In the genomic region with DNA sequence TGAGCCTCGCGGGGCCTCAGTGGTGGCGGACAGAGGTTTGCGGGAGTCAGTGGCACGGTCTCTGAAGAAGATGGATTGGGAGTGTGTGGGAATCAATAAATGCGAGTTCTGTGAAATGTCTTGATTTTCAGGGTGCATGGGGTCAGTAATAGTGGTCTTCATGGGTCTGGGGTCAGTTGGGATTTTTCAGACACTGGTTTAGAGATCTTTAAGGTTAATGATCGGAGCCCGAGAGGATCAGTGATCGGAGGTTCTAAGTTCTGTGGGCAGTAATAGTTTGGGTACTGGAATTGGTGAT, we compare ENCODE assay signal across 8 cellular contexts. TPM values are rescaled to one million over a fixed set of nuclear protein-coding genes. Genes with fewer than 3 reads are reported as not detected.
DNase-seq lines count a peak whose midpoint lies in the region; ATAC-seq and TF ChIP-seq lines count a peak whose summit lies in the region.

No MANE protein-coding gene starts in this region.

- no peak overlapping the region for H3K4me3 Mint-ChIP-seq in activated T-cell treated with anti-CD3 and anti-CD28 coated beads, Interleukin-2, amount 50 U/mL, for 24 hours

- no peaks in the 10 kb centered on the region for H3K79me2 ChIP-seq in smooth muscle cell (ENCODE audit: low read depth)

- no peaks in the 10 kb centered on the region for H3K27me3 Mint-ChIP-seq in activated T-cell treated with anti-CD3 and anti-CD28 coated beads, Interleukin-2, amount 50 U/mL, for 24 hours

- peak overlapping the region; percentile 92 for H3K4me2 ChIP-seq in smooth muscle cell

- peaks cover 8 to 30% of the 10 kb centered on the region in 2 donors for H3K36me3 ChIP-seq in ascending aorta
- H3K36me3 ChIP-seq in smooth muscle cell (ENCODE audit: low read depth) = peaks cover 12% of the 10 kb centered on the region

- H3K9ac ChIP-seq in smooth muscle cell (ENCODE audit: low read depth) = peak overlapping the region; percentile 75

- H3K4me1 Mint-ChIP-seq in activated T-cell treated with anti-CD3 and anti-CD28 coated beads, Interleukin-2, amount 50 U/mL, for 24 hours (ENCODE audit: low read depth) = no peaks in the 10 kb centered on the region

- H3K27ac ChIP-seq in ascending aorta = peak overlapping the region; percentile 82 to 98
- no peak overlapping the region for H3K27ac ChIP-seq in smooth muscle cell (ENCODE audit: low read depth)

- H3K27ac Mint-ChIP-seq in activated T-cell treated with anti-CD3 and anti-CD28 coated beads, Interleukin-2, amount 50 U/mL, for 24 hours = no peak overlapping the region

- H3K4me3 ChIP-seq in GM12864 (ENCODE audit: low read depth, low read length) (peak overlapping the region; percentile 47; the same call in 1 of the 2 replicates), ascending aorta (peak overlapping the region; percentile 75 to 88), iPS-18c (ENCODE audit: insufficient read depth, low read depth, low read length) (peak overlapping the region; percentile 93), smooth muscle cell (peak overlapping the region; percentile 73)

- H3K9me3 ChIP-seq in ascending aorta = peaks cover 0 to 8% of the 10 kb centered on the region in 2 donors
- peaks cover 2% of the 10 kb centered on the region for H3K9me3 ChIP-seq in iPS-18c (ENCODE audit: control insufficient read depth, insufficient read depth, low read length)
- peaks cover 6% of the 10 kb centered on the region for H3K9me3 ChIP-seq in smooth muscle cell (replicated peaks; ENCODE audit: low read depth)

- no peaks in the 10 kb centered on the region for H3K27me3 ChIP-seq in ascending aorta
- H3K27me3 ChIP-seq in smooth muscle cell (ENCODE audit: low read depth) = no peaks in the 10 kb centered on the region

- no peak for TF ChIP-seq CTCF in GM12864 (IDR thresholded peaks at IDR 0.05; ENCODE audit: low read depth, low read length, missing control alignments)
- TF ChIP-seq CTCF in ascending aorta (IDR thresholded peaks at IDR 0.05) = no peak
- no peak for TF ChIP-seq CTCF in smooth muscle cell (IDR thresholded peaks at IDR 0.05; ENCODE audit: borderline replicate concordance, insufficient read depth, poor library complexity, severe bottlenecking)

- ATAC-seq in HG03045 (IDR thresholded peaks at IDR 0.05; ENCODE audit: unreplicated experiment) (no peak), HG03139 (IDR thresholded peaks at IDR 0.05; ENCODE audit: unreplicated experiment) (no peak)

- DNase-seq in GM12864 (ENCODE audit: low read depth) (no peak), ascending aorta (ENCODE audit: low spot score in 2 of 2) (no peak), smooth muscle cell (lab: John Stamatoyannopoulos, UW; ENCODE audit: unreplicated experiment) (no peak), DMS53 (lab: John Stamatoyannopoulos, UW) (no peak)
- DNase-seq in activated T-cell treated with anti-CD3 and anti-CD28 coated beads, Interleukin-2, amount 50 U/mL, for 24 hours = no peak

- H3K9me3 Mint-ChIP-seq in activated T-cell treated with anti-CD3 and anti-CD28 coated beads, Interleukin-2, amount 50 U/mL, for 24 hours = peaks cover 28% of the 10 kb centered on the region

- H3F3A ChIP-seq in smooth muscle cell (ENCODE audit: low read depth) = no peaks in the 10 kb centered on the region

- WGBS in smooth muscle cell (ENCODE audit: low lambda C conversion rate) = 8% methylated on average over 9 of the region's 9 CpGs

- peak overlapping the region; percentile 91 for H2AFZ ChIP-seq in smooth muscle cell (ENCODE audit: low read depth)

- no peaks in the 10 kb centered on the region for H4K20me1 ChIP-seq in smooth muscle cell (ENCODE audit: low read depth)

- H3K36me3 Mint-ChIP-seq in activated T-cell treated with anti-CD3 and anti-CD28 coated beads, Interleukin-2, amount 50 U/mL, for 24 hours (ENCODE audit: low read depth) = peaks cover 24% of the 10 kb centered on the region

- H3K4me1 ChIP-seq in ascending aorta = peaks cover 0 to 4% of the 10 kb centered on the region in 2 donors
- peaks cover 7% of the 10 kb centered on the region for H3K4me1 ChIP-seq in smooth muscle cell (ENCODE audit: low read depth)

- intact Hi-C loops in ascending aorta (cut with DNase I) = loop anchor here (2.0 to 10.0 kb wide), 3 partner anchors 88 to 192 kb away; a partner anchor contains a TSS

RNA-seq across cellular contexts. Expression of a gene that starts 0.4 kb away (rescaled TPM):
- total RNA-seq in ascending aorta = 3.6 TPM
- total RNA-seq in smooth muscle cell = 3.1 and 3.9 TPM in 2 replicates
- 1.7 and 2.6 TPM in 2 replicates for polyA plus RNA-seq in smooth muscle cell

RNA-seq across cellular contexts. Expression of a gene that starts 38.0 kb away (rescaled TPM):
- total RNA-seq in ascending aorta = 2.3 TPM
- 10.0 TPM in 2 replicates for total RNA-seq in smooth muscle cell
- 2.3 TPM in 2 replicates for polyA plus RNA-seq in smooth muscle cell

RNA-seq across cellular contexts. Expression of a gene that starts 39.9 kb away (rescaled TPM):
- total RNA-seq in ascending aorta (0.11 TPM), smooth muscle cell (6.6 and 10.1 TPM in 2 replicates)
- polyA plus RNA-seq in smooth muscle cell = 3.8 and 4.1 TPM in 2 replicates
